In the genomic region with DNA sequence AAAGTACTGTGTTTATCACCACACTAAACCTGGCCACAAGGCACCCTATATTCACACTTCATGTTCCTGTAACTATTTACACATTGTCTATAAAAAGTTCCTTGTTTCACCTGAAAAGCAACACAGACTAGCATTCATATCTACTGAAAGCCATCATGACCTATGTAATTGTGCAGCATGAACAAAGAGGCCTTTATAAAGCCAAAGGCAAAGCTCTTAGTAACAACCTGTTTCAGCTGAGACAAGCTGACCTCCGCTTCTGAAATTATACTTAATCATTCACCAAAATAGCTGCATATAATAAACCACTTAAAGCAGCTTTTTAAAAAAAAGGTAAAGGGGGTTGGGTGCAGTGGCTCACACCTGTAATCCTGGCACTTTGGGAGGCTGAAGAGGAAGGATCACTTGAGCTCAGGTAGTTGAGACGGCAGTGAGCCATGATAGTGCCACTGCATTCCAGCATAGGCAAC, we compare ENCODE assay signal across 16 cellular contexts.
DNase-seq lines count a peak whose midpoint lies in the region; ATAC-seq, FAIRE-seq and TF ChIP-seq lines count a peak whose summit lies in the region.
"Had no signal": no experiment of that assay in that cellular context is flagged by ENCODE, and none has a peak within 500 bp of the region (broad histone marks: within the 10 kb centered on the region; RNA-seq: fewer than 3 reads in every experiment).

No MANE protein-coding gene starts in this region.

- no peaks in the 10 kb centered on the region for H3K27me3 Mint-ChIP-seq in nephron (ENCODE audit: low read depth)
- no peaks in the 10 kb centered on the region for H3K27me3 Mint-ChIP-seq in naive thymus-derived CD4-positive, alpha-beta T cell

- no peak overlapping the region for H3K4me3 Mint-ChIP-seq in nephron
- no peak overlapping the region for H3K4me3 Mint-ChIP-seq in naive thymus-derived CD4-positive, alpha-beta T cell
- H3K4me3 Mint-ChIP-seq: H9, neural progenitor cell had no signal

- intact Hi-C loops in naive thymus-derived CD4-positive, alpha-beta T cell (cut with micrococcal nuclease), result no loop called here

- no peak overlapping the region for H3K27ac ChIP-seq in naive thymus-derived CD4-positive, alpha-beta T cell (ENCODE audit: low read depth, low read length)
- H3K27ac ChIP-seq: C4-2B, esophagus muscularis mucosa, neural progenitor cell, SJSA1 had no signal

- CTCF ChIA-PET in naive thymus-derived CD4-positive, alpha-beta T cell (lab: Charles Lee), result interaction anchor here (0.6 kb wide), 1 partner anchor 1211 kb away, joined by 3 read pairs; no protein-coding TSS in a partner anchor

- H3K4me1 Mint-ChIP-seq in nephron, result no peaks in the 10 kb centered on the region
- H3K4me1 Mint-ChIP-seq in naive thymus-derived CD4-positive, alpha-beta T cell, result peaks cover 0 to 19% (median 9%) of the 10 kb centered on the region in 7 donors
- H3K4me1 Mint-ChIP-seq: neural progenitor cell had no signal

- H3K27ac Mint-ChIP-seq in nephron, result peak overlapping the region; percentile 66 to 94 (median 68)
- peak overlapping the region in 4 of 9 donors; percentile 32 to 60 (median 48) for H3K27ac Mint-ChIP-seq in naive thymus-derived CD4-positive, alpha-beta T cell
- H3K27ac Mint-ChIP-seq: H9, neural progenitor cell had no signal

- no peak overlapping the region for H3K4me3 ChIP-seq in naive thymus-derived CD4-positive, alpha-beta T cell (ENCODE audit: low read length)
- H3K4me3 ChIP-seq: esophagus muscularis mucosa, neural progenitor cell, SJSA1 had no signal

- POLR2A ChIA-PET in naive thymus-derived CD4-positive, alpha-beta T cell (lab: Charles Lee), result interaction anchor here (0.6 kb wide), 1 partner anchor 772 kb away, joined by 3 read pairs; no protein-coding TSS in a partner anchor

- H3K36me3 Mint-ChIP-seq in nephron (ENCODE audit: low read depth), result peaks cover 9% of the 10 kb centered on the region
- H3K36me3 Mint-ChIP-seq in naive thymus-derived CD4-positive, alpha-beta T cell, result peaks cover 0 to 17% (median 3%) of the 10 kb centered on the region in 5 donors

- no peaks in the 10 kb centered on the region for H3K36me3 ChIP-seq in naive thymus-derived CD4-positive, alpha-beta T cell (ENCODE audit: control insufficient read depth in 2 of 3, insufficient read depth in 3 of 3, low read length in 3 of 3)
- H3K36me3 ChIP-seq: esophagus muscularis mucosa, neural progenitor cell, SJSA1 had no signal

- peak; percentile 81 for FAIRE-seq in colon (lab: Jason Lieb, UNC)

- no peak for ATAC-seq in HG03039 (IDR thresholded peaks at IDR 0.05; ENCODE audit: unreplicated experiment)
- no peak for ATAC-seq in naive thymus-derived CD4-positive, alpha-beta T cell
- ATAC-seq in HG02981 (IDR thresholded peaks at IDR 0.05; ENCODE audit: unreplicated experiment), result no peak

- no peak for TF ChIP-seq CTCF in nephron (IDR thresholded peaks at IDR 0.05; ENCODE audit: unreplicated experiment in 3 of 3)

- H3K9me3 ChIP-seq in naive thymus-derived CD4-positive, alpha-beta T cell (ENCODE audit: control insufficient read depth in 2 of 3, low read length in 3 of 3), result no peaks in the 10 kb centered on the region
- H3K9me3 ChIP-seq: esophagus muscularis mucosa, SJSA1 had no signal

- H3K27me3 ChIP-seq in naive thymus-derived CD4-positive, alpha-beta T cell (ENCODE audit: control insufficient read depth in 2 of 2, insufficient read depth in 2 of 2, low read length in 2 of 2), result no peaks in the 10 kb centered on the region
- H3K27me3 ChIP-seq: esophagus muscularis mucosa, neural progenitor cell, SJSA1 had no signal

- H3K4me1 ChIP-seq in naive thymus-derived CD4-positive, alpha-beta T cell (ENCODE audit: control insufficient read depth in 2 of 2, insufficient read depth in 2 of 2, low read length in 2 of 2), result no peaks in the 10 kb centered on the region
- H3K4me1 ChIP-seq: neural progenitor cell, SJSA1 had no signal

- DNase-seq in DMS53 (lab: John Stamatoyannopoulos, UW) (peak; percentile 49), LoVo (ENCODE audit: low spot score) (peak; percentile 8), GM19238 (ENCODE audit: insufficient read length, low spot score) (no peak)
- DNase-seq in naive thymus-derived CD4-positive, alpha-beta T cell, result no peak
- DNase-seq: activated CD4-positive, CD25-positive, alpha-beta regulatory T cell; activated effector memory CD4-positive, alpha-beta T cell treated with Interleukin-2 at 50 U/mL for 16 hours; H9; KG1 had no signal

- no peaks in the 10 kb centered on the region for H3K9me3 Mint-ChIP-seq in nephron
- peaks cover 0 to 9% (median 2%) of the 10 kb centered on the region in 11 donors for H3K9me3 Mint-ChIP-seq in naive thymus-derived CD4-positive, alpha-beta T cell

Comparison
In these comparisons a context has a peak if more than half of its experiments do, and no peak if none do; other contexts are left out.
1. DNase-seq: peak in DMS53 (single experiment) and LoVo (single experiment); none in GM19238 (single experiment) and naive thymus-derived CD4-positive, alpha-beta T cell (0 of 9).